ENCODE assay signal across 8 cellular contexts in the genomic region with DNA sequence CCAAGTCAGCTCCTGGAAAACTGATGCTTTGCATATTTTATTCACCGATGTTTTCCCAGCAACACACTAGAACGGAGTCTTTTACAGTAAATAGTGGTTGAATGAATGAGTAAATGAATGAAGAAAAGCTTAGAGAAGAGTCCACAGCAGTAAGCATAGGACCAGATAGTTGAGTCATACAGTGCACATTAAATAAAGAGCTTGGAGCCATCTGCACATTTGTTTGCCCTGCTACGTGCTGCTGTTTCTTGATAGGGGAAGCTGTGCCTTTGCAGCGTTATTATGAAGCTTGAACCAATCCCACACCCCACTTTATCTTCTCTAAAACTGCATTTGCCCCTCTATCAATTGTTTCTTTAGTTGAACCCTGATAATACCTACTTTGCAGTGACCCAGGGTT. TPM values are rescaled to one million over a fixed set of nuclear protein-coding genes. Genes with fewer than 3 reads are reported as not detected.
A peak's percentile ranks its signal among the peaks of the same experiment; 100 is the strongest.
DNase-seq lines count a peak whose midpoint lies in the region; ATAC-seq and TF ChIP-seq lines count a peak whose summit lies in the region.

No MANE protein-coding gene starts in this region.

- peak overlapping the region; percentile 94 to 99 (median 97) for H3K4me3 Mint-ChIP-seq in CD8-positive, alpha-beta memory T cell
- H3K4me3 Mint-ChIP-seq in dendritic cell treated with granulocyte-macrophage colony-stimulating factor and Interleukin-4, amounts not matched to agents 40 ng/mL and 50 ng/mL, for 4 days = peak overlapping the region; percentile 90
- peak overlapping the region; percentile 100 for H3K4me3 Mint-ChIP-seq in neural crest cell

- no peak for TF ChIP-seq CTCF in neural crest cell (conservative IDR thresholded peaks at IDR 0.05)

- intact Hi-C loops in dendritic cell treated with granulocyte-macrophage colony-stimulating factor and Interleukin-4, amounts not matched to agents 40 ng/mL and 50 ng/mL, for 4 days (cut with micrococcal nuclease) = no loop called here

- no peak for DNase-seq in CD8-positive, alpha-beta memory T cell
- DNase-seq in MG63 (no peak), neural crest cell (ENCODE audit: low read depth, low spot score) (no peak), NCI-H2029 treated with DMSO at 0.1 percent for 48 hours (lab: John Stamatoyannopoulos, UW) (no peak), amygdala (lab: John Stamatoyannopoulos, UW) (no peak), NCI-H1105 treated with DMSO at 0.1 percent for 48 hours (lab: John Stamatoyannopoulos, UW) (no peak)

- POLR2A ChIA-PET in CD8-positive, alpha-beta memory T cell (lab: Charles Lee) = interaction anchor here (0.7 to 2.2 kb wide), 3 partner anchors 216 to 236 kb away, joined by 3 to 7 read pairs (median 3); no protein-coding TSS in a partner anchor

- peak overlapping the region in 7 of 8 donors; percentile 91 to 98 (median 96) for H3K27ac Mint-ChIP-seq in CD8-positive, alpha-beta memory T cell
- peak overlapping the region; percentile 92 for H3K27ac Mint-ChIP-seq in dendritic cell treated with granulocyte-macrophage colony-stimulating factor and Interleukin-4, amounts not matched to agents 40 ng/mL and 50 ng/mL, for 4 days
- peak overlapping the region; percentile 99 for H3K27ac Mint-ChIP-seq in neural crest cell (ENCODE audit: unreplicated experiment)

- H3K27me3 ChIP-seq in CD8-positive, alpha-beta memory T cell (ENCODE audit: insufficient read depth, low read length, poor library complexity, severe bottlenecking) = no peaks in the 10 kb centered on the region
- peaks cover 6% of the 10 kb centered on the region for H3K27me3 ChIP-seq in MG63

- peaks cover 0 to 17% (median 0%) of the 10 kb centered on the region in 3 donors for H3K36me3 Mint-ChIP-seq in CD8-positive, alpha-beta memory T cell
- peaks cover 25% of the 10 kb centered on the region for H3K36me3 Mint-ChIP-seq in dendritic cell treated with granulocyte-macrophage colony-stimulating factor and Interleukin-4, amounts not matched to agents 40 ng/mL and 50 ng/mL, for 4 days (ENCODE audit: low read depth)
- peaks cover 2% of the 10 kb centered on the region for H3K36me3 Mint-ChIP-seq in neural crest cell (ENCODE audit: low read depth)

- H3K27me3 Mint-ChIP-seq in CD8-positive, alpha-beta memory T cell = peaks cover 0 to 3% of the 10 kb centered on the region in 2 donors
- H3K27me3 Mint-ChIP-seq in dendritic cell treated with granulocyte-macrophage colony-stimulating factor and Interleukin-4, amounts not matched to agents 40 ng/mL and 50 ng/mL, for 4 days = peaks cover 7% of the 10 kb centered on the region
- H3K27me3 Mint-ChIP-seq in neural crest cell (ENCODE audit: low read depth) = peaks cover 20% of the 10 kb centered on the region

- no peaks in the 10 kb centered on the region for H3K36me3 ChIP-seq in CD8-positive, alpha-beta memory T cell (ENCODE audit: insufficient read depth, low read length)
- peaks cover 2% of the 10 kb centered on the region; the same call in 1 of the 2 replicates for H3K36me3 ChIP-seq in MG63

- H3K4me1 ChIP-seq in CD8-positive, alpha-beta memory T cell (ENCODE audit: insufficient read depth, low read length) = peaks cover 17% of the 10 kb centered on the region

- CTCF ChIA-PET in CD8-positive, alpha-beta memory T cell (lab: Charles Lee) = interaction anchor here (0.9 to 3.7 kb wide), 16 partner anchors 10 to 1168 kb away, joined by 3 to 37 read pairs (median 4); a partner anchor contains a TSS

- peaks cover 41 to 53% (median 42%) of the 10 kb centered on the region in 3 donors for H3K4me1 Mint-ChIP-seq in CD8-positive, alpha-beta memory T cell
- H3K4me1 Mint-ChIP-seq in dendritic cell treated with granulocyte-macrophage colony-stimulating factor and Interleukin-4, amounts not matched to agents 40 ng/mL and 50 ng/mL, for 4 days (ENCODE audit: low read depth) = peaks cover 46% of the 10 kb centered on the region
- peaks cover 21% of the 10 kb centered on the region for H3K4me1 Mint-ChIP-seq in neural crest cell

- H3K4me3 ChIP-seq in CD8-positive, alpha-beta memory T cell (ENCODE audit: low read length) = peak overlapping the region; percentile 66
- H3K4me3 ChIP-seq in MG63 = peak overlapping the region; percentile 92

- no peaks in the 10 kb centered on the region for H3K9me3 Mint-ChIP-seq in CD8-positive, alpha-beta memory T cell
- H3K9me3 Mint-ChIP-seq in dendritic cell treated with granulocyte-macrophage colony-stimulating factor and Interleukin-4, amounts not matched to agents 40 ng/mL and 50 ng/mL, for 4 days = peaks cover 9% of the 10 kb centered on the region
- no peaks in the 10 kb centered on the region for H3K9me3 Mint-ChIP-seq in neural crest cell

- ATAC-seq in HG03095 (IDR thresholded peaks at IDR 0.05; ENCODE audit: unreplicated experiment) = no peak

- peak overlapping the region; percentile 89 for H3K27ac ChIP-seq in CD8-positive, alpha-beta memory T cell (ENCODE audit: low read depth, low read length)

- no peaks in the 10 kb centered on the region for H3K9me3 ChIP-seq in CD8-positive, alpha-beta memory T cell (ENCODE audit: low read length)
- no peaks in the 10 kb centered on the region for H3K9me3 ChIP-seq in MG63

RNA-seq across cellular contexts. Expression of a gene that starts 1.2 kb away (rescaled TPM):
- total RNA-seq in CD8-positive, alpha-beta memory T cell = 10 to 100 TPM; 56.7 to 60.9 TPM
- 2.2 TPM for polyA plus RNA-seq in CD8-positive, alpha-beta memory T cell
- total RNA-seq in MG63 (2014; rRNA removed; shearing (Covaris generic); ENCODE audit: low replicate concordance) = 2.2 and 3.7 TPM in 2 replicates
- 38.0 and 54.6 TPM in 2 replicates for total RNA-seq in neural crest cell
